ENCODE assay signal across 1 cellular context in genomic region chr5:123358751-123359150, GRCh38.
TF ChIP-seq lines count a peak whose summit lies in the region.

No MANE protein-coding gene starts in this region.

TF ChIP-seq in SK-N-SH, 30 proteins besides CTCF, POLR2A, EP300 and RAD21 (continued from another document):
- TF ChIP-seq USF1 (IDR thresholded peaks at IDR 0.05; ENCODE audit: borderline replicate concordance, low read depth) (no peak), EZH2phosphoT487 (IDR thresholded peaks at IDR 0.05; ENCODE audit: borderline replicate concordance, low read depth) (no peak), MAX (IDR thresholded peaks at IDR 0.05; ENCODE audit: low read depth) (no peak), FOSL2 (IDR thresholded peaks at IDR 0.05; ENCODE audit: borderline replicate concordance, low read depth) (no peak), USF2 (IDR thresholded peaks at IDR 0.05; ENCODE audit: borderline replicate concordance, low read depth, low read length) (no peak), MEF2A (IDR thresholded peaks at IDR 0.05; ENCODE audit: borderline replicate concordance, low read depth) (no peak), RFX5 (IDR thresholded peaks at IDR 0.05; ENCODE audit: low read length) (no peak), GABPA (IDR thresholded peaks at IDR 0.05; ENCODE audit: low read depth) (no peak), TCF12 (IDR thresholded peaks at IDR 0.05) (no peak), TAF1 (IDR thresholded peaks at IDR 0.05; ENCODE audit: borderline replicate concordance, low read depth, low read length) (no peak), SMC3 (IDR thresholded peaks at IDR 0.05; ENCODE audit: low read depth, low read length) (no peak)
